18 cellular contexts compared by ENCODE assay signal in genomic region chr12:5582541-5582940, GRCh38.
A peak's percentile ranks its signal among the peaks of the same experiment; 100 is the strongest.
DNase-seq lines count a peak whose midpoint lies in the region; ATAC-seq and TF ChIP-seq lines count a peak whose summit lies in the region.
"Had no signal": no experiment of that assay in that cellular context is flagged by ENCODE, and none has a peak within 500 bp of the region (broad histone marks: within the 10 kb centered on the region; RNA-seq: fewer than 3 reads in every experiment).

No MANE protein-coding gene starts in this region.

- peaks cover 12 to 65% (median 45%) of the 10 kb centered on the region in 12 donors for H3K4me1 ChIP-seq in heart left ventricle
- H3K4me1 ChIP-seq in ascending aorta: no peaks in the 10 kb centered on the region
- H3K4me1 ChIP-seq in trophoblast cell (ENCODE audit: control insufficient read depth in 1 of 2, insufficient read depth in 2 of 2, low read length in 2 of 2): peaks cover 2 to 3% of the 10 kb centered on the region in 2 experiments
- H3K4me1 ChIP-seq: HAP-1 had no signal

- no peak overlapping the region for H3K18ac ChIP-seq in trophoblast cell (ENCODE audit: low read length)

- H3K27me3 ChIP-seq in heart left ventricle (no peaks in the 10 kb centered on the region), ascending aorta (no peaks in the 10 kb centered on the region), trophoblast cell (ENCODE audit: insufficient read depth, low read length) (no peaks in the 10 kb centered on the region)
- H3K27me3 ChIP-seq: BLaER1 treated with 17β-estradiol and CSF1 and Interleukin-3, amounts not matched to agents 10 nM and 100 nM had no signal

- POLR2A ChIA-PET in AG04449 (lab: Yijun Ruan, JAX): no interaction called here

- H3K79me2 ChIP-seq in trophoblast cell (ENCODE audit: control insufficient read depth, insufficient read depth, low read length, poor library complexity): no peaks in the 10 kb centered on the region

- TF ChIP-seq CTCF in heart left ventricle (IDR thresholded peaks at IDR 0.05) (no peak), AG04449 (IDR thresholded peaks at IDR 0.05; ENCODE audit: insufficient read depth, low read length, missing control alignments) (no peak), ascending aorta (IDR thresholded peaks at IDR 0.05) (no peak)

- no peak overlapping the region for H4K12ac ChIP-seq in trophoblast cell (ENCODE audit: low read depth, low read length)

- no peak overlapping the region for H2BK5ac ChIP-seq in trophoblast cell (ENCODE audit: low read depth, low read length, poor library complexity)

- no peak overlapping the region for H4K8ac ChIP-seq in trophoblast cell (ENCODE audit: low read depth, low read length)

- peaks cover 2% of the 10 kb centered on the region for H3K79me1 ChIP-seq in trophoblast cell (ENCODE audit: low read length)

- H3K14ac ChIP-seq in trophoblast cell (ENCODE audit: low read length): no peak overlapping the region

- no peak overlapping the region for H4K91ac ChIP-seq in trophoblast cell (ENCODE audit: low read depth, low read length)

- TF ChIP-seq POLR2A in heart left ventricle (IDR thresholded peaks at IDR 0.05): no peak

- intact Hi-C loops in heart left ventricle (cut with DNase I): loop anchor here in 1 of 10 donors (5.0 kb wide), 1 partner anchor 150 kb away; the partner anchor contains the start of gene NTF3
- intact Hi-C loops in left ventricle myocardium superior (cut with micrococcal nuclease): no loop called here
- intact Hi-C loops in ascending aorta (cut with DNase I): no loop called here

- WGBS in heart left ventricle, 4 donors: 85 to 94% (median 91%) methylated on average over 4 of the region's 4 CpGs
- WGBS in trophoblast cell (ENCODE audit: extremely low coverage, insufficient coverage, insufficient read length): no CpG with 5 or more reads among the region's 4 CpGs

- H2BK12ac ChIP-seq in trophoblast cell (ENCODE audit: low read length): no peak overlapping the region

- no peak overlapping the region for H3K9ac ChIP-seq in trophoblast cell (ENCODE audit: low read length)
- H3K9ac ChIP-seq: BLaER1 treated with 17β-estradiol and CSF1 and Interleukin-3, amounts not matched to agents 10 nM and 100 nM; GM23248 had no signal

- H3K23ac ChIP-seq in trophoblast cell (ENCODE audit: low read length): no peak overlapping the region

- H3K36me3 ChIP-seq in heart left ventricle: no peaks in the 10 kb centered on the region
- H3K36me3 ChIP-seq in ascending aorta: no peaks in the 10 kb centered on the region
- H3K36me3 ChIP-seq in trophoblast cell (ENCODE audit: control insufficient read depth in 1 of 2, insufficient read depth in 2 of 2, low read length in 2 of 2): no peaks in the 10 kb centered on the region
- H3K36me3 ChIP-seq: BLaER1 treated with 17β-estradiol and CSF1 and Interleukin-3, amounts not matched to agents 10 nM and 100 nM; HAP-1 had no signal

- no peak overlapping the region for H3K4me2 ChIP-seq in trophoblast cell (ENCODE audit: low read length)
- H3K4me2 ChIP-seq: A549; BLaER1 treated with 17β-estradiol and CSF1 and Interleukin-3, amounts not matched to agents 10 nM and 100 nM had no signal

- no peak overlapping the region for H3K4me3 ChIP-seq in heart left ventricle
- no peak overlapping the region for H3K4me3 ChIP-seq in AG04449 (ENCODE audit: low read depth, low read length)
- H3K4me3 ChIP-seq in ascending aorta: no peak overlapping the region
- H3K4me3 ChIP-seq in trophoblast cell (ENCODE audit: low read depth, low read length): no peak overlapping the region
- H3K4me3 ChIP-seq: A549; BLaER1 treated with 17β-estradiol and CSF1 and Interleukin-3, amounts not matched to agents 10 nM and 100 nM; GM12878; GM23248; HAP-1 had no signal

- no peak overlapping the region for H3K4ac ChIP-seq in trophoblast cell (ENCODE audit: low read depth, low read length)

- CTCF ChIA-PET in AG04449 (lab: Yijun Ruan, JAX): no interaction called here

- no peak overlapping the region for H2AK5ac ChIP-seq in trophoblast cell (ENCODE audit: low read length)

- peak overlapping the region in 10 of 12 donors; percentile 6 to 80 (median 55) for H3K27ac ChIP-seq in heart left ventricle
- peak overlapping the region; percentile 39 to 44 for H3K27ac ChIP-seq in ascending aorta
- H3K27ac ChIP-seq in trophoblast cell (ENCODE audit: low read depth, low read length): no peak overlapping the region
- H3K27ac ChIP-seq: 22Rv1; A549; BLaER1 treated with 17β-estradiol and CSF1 and Interleukin-3, amounts not matched to agents 10 nM and 100 nM; GM23248; HL-60 had no signal

- H2AFZ ChIP-seq in trophoblast cell (ENCODE audit: insufficient read depth, low read length, poor library complexity): no peak overlapping the region
- H2AFZ ChIP-seq: GM23248 had no signal

- DNase-seq in heart left ventricle (no peak), left ventricle myocardium superior (no peak), AG04449 (ENCODE audit: low read depth, low spot score) (peak; percentile 16), ascending aorta (ENCODE audit: low spot score in 2 of 2) (no peak), trophoblast cell (peak; percentile 64 to 90), activated gamma-delta T cell treated with Interleukin-2 at 50 U/mL for 16 hours (no peak), HCEC 1CT (no peak)
- DNase-seq in activated naive CD4-positive, alpha-beta T cell treated with Interleukin-2 at 50 U/mL for 16 hours: no peak
- DNase-seq: Calu3; CD8-positive, alpha-beta T cell; EL; GM23248 had no signal

- no peak overlapping the region for H2BK120ac ChIP-seq in trophoblast cell (ENCODE audit: insufficient read depth, low read length, poor library complexity)

- no peaks in the 10 kb centered on the region for H3K9me3 ChIP-seq in heart left ventricle
- no peaks in the 10 kb centered on the region for H3K9me3 ChIP-seq in ascending aorta
- no peaks in the 10 kb centered on the region for H3K9me3 ChIP-seq in trophoblast cell (ENCODE audit: insufficient read depth, low read depth, low read length)
- H3K9me3 ChIP-seq: A549; BLaER1 treated with 17β-estradiol and CSF1 and Interleukin-3, amounts not matched to agents 10 nM and 100 nM; HAP-1 had no signal

- ATAC-seq in heart left ventricle (no peak), left ventricle myocardium superior (no peak)
- ATAC-seq: A549; CD8-positive, alpha-beta T cell; GM12878 had no signal

Comparison
In these comparisons a context has a peak if more than half of its experiments do, and no peak if none do; other contexts are left out.
1. DNase-seq: peak in AG04449 (single experiment) and trophoblast cell (2 of 2); none in heart left ventricle (0 of 5), left ventricle myocardium superior (single experiment), ascending aorta (0 of 2), activated naive CD4-positive, alpha-beta T cell treated with Interleukin-2 at 50 U/mL for 16 hours (single experiment), activated gamma-delta T cell treated with Interleukin-2 at 50 U/mL for 16 hours (single experiment) and HCEC 1CT (single experiment).